Comparison of ENCODE assay signal across 8 cellular contexts in the genomic region with DNA sequence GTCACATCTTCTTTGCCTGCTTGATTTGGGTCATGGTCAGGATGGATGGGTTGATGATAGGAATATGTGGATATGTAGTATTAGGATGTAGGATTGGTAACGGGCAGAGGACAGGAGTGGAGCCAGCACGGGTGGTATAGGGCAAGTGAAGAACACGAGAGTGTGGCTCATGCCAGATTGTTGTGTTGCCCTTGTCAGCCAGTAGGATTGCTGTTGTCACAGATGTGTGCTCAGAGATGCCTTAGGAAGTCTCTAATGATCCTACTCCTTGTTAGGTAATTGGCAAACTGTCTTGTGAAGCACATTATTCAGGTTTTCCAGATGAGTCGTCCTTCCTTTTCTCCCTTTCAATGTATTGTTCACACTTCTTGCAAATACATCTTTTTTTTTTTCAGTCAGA. TPM values are rescaled to one million over a fixed set of nuclear protein-coding genes. Genes with fewer than 3 reads are reported as not detected.
DNase-seq lines count a peak whose midpoint lies in the region; ATAC-seq and TF ChIP-seq lines count a peak whose summit lies in the region.

No MANE protein-coding gene starts in this region.

- ATAC-seq in GM19452 (IDR thresholded peaks at IDR 0.05; ENCODE audit: unreplicated experiment) (peak; percentile 64), HG03354 (IDR thresholded peaks at IDR 0.05; ENCODE audit: poor library complexity, severe bottlenecking, unreplicated experiment) (peak; percentile 73), thoracic aorta (ENCODE audit: insufficient number of reproducible peaks, low FRiP score, low read depth) (peak; percentile 56)

- TF ChIP-seq POLR2A in testis (IDR thresholded peaks at IDR 0.05), result no peak

- H3K9me3 ChIP-seq in thoracic aorta (no peaks in the 10 kb centered on the region), testis (no peaks in the 10 kb centered on the region)

- H3K4me1 ChIP-seq in thoracic aorta (ENCODE audit: control insufficient read depth in 1 of 2, low read depth in 2 of 2) (peaks cover 40 to 70% of the 10 kb centered on the region in 2 donors), testis (peaks cover 13% of the 10 kb centered on the region)

- intact Hi-C loops in testis (cut with DNase I; ENCODE audit: low total_unique reads), result no loop called here

- WGBS in testis, 2 donors, result 70 to 76% methylated on average over 4 of the region's 4 CpGs

- DNase-seq in GM10248 (ENCODE audit: extremely low spot score) (no peak), SKM-1 treated with dmso at 0.1 percent for 144 hours (lab: John Stamatoyannopoulos, UW; ENCODE audit: unreplicated experiment) (peak; percentile 44), germinal center (ENCODE audit: low spot score) (peak; percentile 39), thoracic aorta (ENCODE audit: low spot score) (no peak), testis (no peak), anterior cingulate cortex (lab: John Stamatoyannopoulos, UW) (no peak)

- CTCF ChIA-PET in GM10248 (lab: Yijun Ruan, JAX), result interaction anchor here (0.8 to 2.0 kb wide), 8 partner anchors 12 to 75 kb away, joined by 3 to 7 read pairs (median 4); partner anchors contain the start of gene COMMD8

- H3K36me3 ChIP-seq in thoracic aorta (no peaks in the 10 kb centered on the region), testis (ENCODE audit: low read depth, missing control alignments) (no peaks in the 10 kb centered on the region)

- peak overlapping the region in 1 of 2 donors; percentile 41 for H3K27ac ChIP-seq in thoracic aorta
- H3K27ac ChIP-seq in testis, result no peak overlapping the region

- POLR2A ChIA-PET in GM10248 (lab: Yijun Ruan, JAX), result no interaction called here

- peak; percentile 26 for TF ChIP-seq CTCF in GM10248 (IDR thresholded peaks at IDR 0.05; ENCODE audit: control extremely low read depth, extremely low read depth, low read depth, missing control alignments)
- TF ChIP-seq CTCF in thoracic aorta (IDR thresholded peaks at IDR 0.05), result peak; percentile 20
- peak in 1 of 3 experiments; percentile 33 for TF ChIP-seq CTCF in testis (IDR thresholded peaks at IDR 0.05)

- H3K27me3 ChIP-seq in thoracic aorta (replicated peaks; ENCODE audit: insufficient read depth), result no peaks in the 10 kb centered on the region
- no peaks in the 10 kb centered on the region for H3K27me3 ChIP-seq in testis

- peak overlapping the region; percentile 29 for H3K4me3 ChIP-seq in thoracic aorta
- no peak overlapping the region for H3K4me3 ChIP-seq in testis

RNA-seq across cellular contexts. Expression of gene ATP10D, which starts 5.5 kb away (rescaled TPM):
- total RNA-seq in thoracic aorta, result 10 to 100 TPM; 54.2 to 96.1 TPM
- total RNA-seq in testis, result 10 to 100 TPM in 1 of 2 donors, 1 to 10 TPM in 1; 7.1 to 14.6 TPM
- 7.9 TPM for polyA plus RNA-seq in testis (ENCODE audit: insufficient read depth, low read depth, low replicate concordance)

RNA-seq across cellular contexts. Expression of gene COMMD8, which starts 27.0 kb away (rescaled TPM):
- total RNA-seq in thoracic aorta (10 to 100 TPM in 1 of 2 donors, 1 to 10 TPM in 1; 7.5 to 18.4 TPM), testis (10 to 100 TPM; 15.2 to 17.8 TPM)
- polyA plus RNA-seq in testis (ENCODE audit: insufficient read depth, low read depth, low replicate concordance), result 30.2 TPM

Comparison
In these comparisons a context has a peak if more than half of its experiments do, and no peak if none do; other contexts are left out.
1. DNase-seq: peak in SKM-1 treated with dmso at 0.1 percent for 144 hours (single experiment) and germinal center (single experiment); none in GM10248 (single experiment), thoracic aorta (single experiment), testis (single experiment) and anterior cingulate cortex (0 of 58).
2. Peak in every context shown above with its lines, with median percentiles within 50 percentile points of each other: ATAC-seq.